1 cellular context compared by ENCODE assay signal in the genomic region with DNA sequence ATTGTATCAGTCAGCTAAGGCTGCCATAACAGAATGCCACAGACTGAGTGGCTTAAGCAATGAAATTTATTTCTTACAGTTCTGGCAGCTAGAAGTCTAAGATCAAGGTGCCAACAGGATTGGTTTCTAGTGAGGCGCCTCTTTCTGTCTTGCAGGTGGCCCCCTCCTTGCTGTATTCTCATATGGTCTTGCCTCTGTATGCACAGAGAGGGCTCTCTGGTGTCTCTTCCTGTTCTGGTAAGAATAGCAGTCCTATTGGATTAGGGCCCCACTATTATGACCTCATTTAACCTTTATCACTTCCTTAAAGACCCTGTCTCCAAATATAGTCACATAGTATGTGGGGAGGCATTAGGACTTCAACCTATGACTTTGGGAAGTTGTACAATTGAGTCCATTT.
TF ChIP-seq lines count a peak whose summit lies in the region.

No MANE protein-coding gene starts in this region.

TF ChIP-seq in WTC11, 78 proteins besides CTCF, POLR2A, EP300 and RAD21 (continued from another document):
- TF ChIP-seq, protein P1, sequence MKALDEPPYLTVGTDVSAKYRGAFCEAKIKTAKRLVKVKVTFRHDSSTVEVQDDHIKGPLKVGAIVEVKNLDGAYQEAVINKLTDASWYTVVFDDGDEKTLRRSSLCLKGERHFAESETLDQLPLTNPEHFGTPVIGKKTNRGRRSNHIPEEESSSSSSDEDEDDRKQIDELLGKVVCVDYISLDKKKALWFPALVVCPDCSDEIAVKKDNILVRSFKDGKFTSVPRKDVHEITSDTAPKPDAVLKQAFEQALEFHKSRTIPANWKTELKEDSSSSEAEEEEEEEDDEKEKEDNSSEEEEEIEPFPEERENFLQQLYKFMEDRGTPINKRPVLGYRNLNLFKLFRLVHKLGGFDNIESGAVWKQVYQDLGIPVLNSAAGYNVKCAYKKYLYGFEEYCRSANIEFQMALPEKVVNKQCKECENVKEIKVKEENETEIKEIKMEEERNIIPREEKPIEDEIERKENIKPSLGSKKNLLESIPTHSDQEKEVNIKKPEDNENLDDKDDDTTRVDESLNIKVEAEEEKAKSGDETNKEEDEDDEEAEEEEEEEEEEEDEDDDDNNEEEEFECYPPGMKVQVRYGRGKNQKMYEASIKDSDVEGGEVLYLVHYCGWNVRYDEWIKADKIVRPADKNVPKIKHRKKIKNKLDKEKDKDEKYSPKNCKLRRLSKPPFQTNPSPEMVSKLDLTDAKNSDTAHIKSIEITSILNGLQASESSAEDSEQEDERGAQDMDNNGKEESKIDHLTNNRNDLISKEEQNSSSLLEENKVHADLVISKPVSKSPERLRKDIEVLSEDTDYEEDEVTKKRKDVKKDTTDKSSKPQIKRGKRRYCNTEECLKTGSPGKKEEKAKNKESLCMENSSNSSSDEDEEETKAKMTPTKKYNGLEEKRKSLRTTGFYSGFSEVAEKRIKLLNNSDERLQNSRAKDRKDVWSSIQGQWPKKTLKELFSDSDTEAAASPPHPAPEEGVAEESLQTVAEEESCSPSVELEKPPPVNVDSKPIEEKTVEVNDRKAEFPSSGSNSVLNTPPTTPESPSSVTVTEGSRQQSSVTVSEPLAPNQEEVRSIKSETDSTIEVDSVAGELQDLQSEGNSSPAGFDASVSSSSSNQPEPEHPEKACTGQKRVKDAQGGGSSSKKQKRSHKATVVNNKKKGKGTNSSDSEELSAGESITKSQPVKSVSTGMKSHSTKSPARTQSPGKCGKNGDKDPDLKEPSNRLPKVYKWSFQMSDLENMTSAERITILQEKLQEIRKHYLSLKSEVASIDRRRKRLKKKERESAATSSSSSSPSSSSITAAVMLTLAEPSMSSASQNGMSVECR (CRISPR knock-in tag; IDR thresholded peaks at IDR 0.05; ENCODE audit: borderline replicate concordance), result no peak
- TF ChIP-seq, protein P2, sequence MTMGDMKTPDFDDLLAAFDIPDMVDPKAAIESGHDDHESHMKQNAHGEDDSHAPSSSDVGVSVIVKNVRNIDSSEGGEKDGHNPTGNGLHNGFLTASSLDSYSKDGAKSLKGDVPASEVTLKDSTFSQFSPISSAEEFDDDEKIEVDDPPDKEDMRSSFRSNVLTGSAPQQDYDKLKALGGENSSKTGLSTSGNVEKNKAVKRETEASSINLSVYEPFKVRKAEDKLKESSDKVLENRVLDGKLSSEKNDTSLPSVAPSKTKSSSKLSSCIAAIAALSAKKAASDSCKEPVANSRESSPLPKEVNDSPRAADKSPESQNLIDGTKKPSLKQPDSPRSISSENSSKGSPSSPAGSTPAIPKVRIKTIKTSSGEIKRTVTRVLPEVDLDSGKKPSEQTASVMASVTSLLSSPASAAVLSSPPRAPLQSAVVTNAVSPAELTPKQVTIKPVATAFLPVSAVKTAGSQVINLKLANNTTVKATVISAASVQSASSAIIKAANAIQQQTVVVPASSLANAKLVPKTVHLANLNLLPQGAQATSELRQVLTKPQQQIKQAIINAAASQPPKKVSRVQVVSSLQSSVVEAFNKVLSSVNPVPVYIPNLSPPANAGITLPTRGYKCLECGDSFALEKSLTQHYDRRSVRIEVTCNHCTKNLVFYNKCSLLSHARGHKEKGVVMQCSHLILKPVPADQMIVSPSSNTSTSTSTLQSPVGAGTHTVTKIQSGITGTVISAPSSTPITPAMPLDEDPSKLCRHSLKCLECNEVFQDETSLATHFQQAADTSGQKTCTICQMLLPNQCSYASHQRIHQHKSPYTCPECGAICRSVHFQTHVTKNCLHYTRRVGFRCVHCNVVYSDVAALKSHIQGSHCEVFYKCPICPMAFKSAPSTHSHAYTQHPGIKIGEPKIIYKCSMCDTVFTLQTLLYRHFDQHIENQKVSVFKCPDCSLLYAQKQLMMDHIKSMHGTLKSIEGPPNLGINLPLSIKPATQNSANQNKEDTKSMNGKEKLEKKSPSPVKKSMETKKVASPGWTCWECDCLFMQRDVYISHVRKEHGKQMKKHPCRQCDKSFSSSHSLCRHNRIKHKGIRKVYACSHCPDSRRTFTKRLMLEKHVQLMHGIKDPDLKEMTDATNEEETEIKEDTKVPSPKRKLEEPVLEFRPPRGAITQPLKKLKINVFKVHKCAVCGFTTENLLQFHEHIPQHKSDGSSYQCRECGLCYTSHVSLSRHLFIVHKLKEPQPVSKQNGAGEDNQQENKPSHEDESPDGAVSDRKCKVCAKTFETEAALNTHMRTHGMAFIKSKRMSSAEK (CRISPR knock-in tag; IDR thresholded peaks at IDR 0.05; ENCODE audit: borderline replicate concordance), result no peak
- TF ChIP-seq, protein P3, sequence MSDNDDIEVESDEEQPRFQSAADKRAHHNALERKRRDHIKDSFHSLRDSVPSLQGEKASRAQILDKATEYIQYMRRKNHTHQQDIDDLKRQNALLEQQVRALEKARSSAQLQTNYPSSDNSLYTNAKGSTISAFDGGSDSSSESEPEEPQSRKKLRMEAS (CRISPR knock-in tag; IDR thresholded peaks at IDR 0.05), result no peak
- TF ChIP-seq, protein P4, sequence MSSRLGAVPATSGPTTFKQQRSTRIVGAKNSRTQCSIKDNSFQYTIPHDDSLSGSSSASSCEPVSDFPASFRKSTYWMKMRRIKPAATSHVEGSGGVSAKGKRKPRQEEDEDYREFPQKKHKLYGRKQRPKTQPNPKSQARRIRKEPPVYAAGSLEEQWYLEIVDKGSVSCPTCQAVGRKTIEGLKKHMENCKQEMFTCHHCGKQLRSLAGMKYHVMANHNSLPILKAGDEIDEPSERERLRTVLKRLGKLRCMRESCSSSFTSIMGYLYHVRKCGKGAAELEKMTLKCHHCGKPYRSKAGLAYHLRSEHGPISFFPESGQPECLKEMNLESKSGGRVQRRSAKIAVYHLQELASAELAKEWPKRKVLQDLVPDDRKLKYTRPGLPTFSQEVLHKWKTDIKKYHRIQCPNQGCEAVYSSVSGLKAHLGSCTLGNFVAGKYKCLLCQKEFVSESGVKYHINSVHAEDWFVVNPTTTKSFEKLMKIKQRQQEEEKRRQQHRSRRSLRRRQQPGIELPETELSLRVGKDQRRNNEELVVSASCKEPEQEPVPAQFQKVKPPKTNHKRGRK (CRISPR knock-in tag; IDR thresholded peaks at IDR 0.05; ENCODE audit: borderline replicate concordance), result no peak
- no peak for TF ChIP-seq CREB1 (CRISPR knock-in tag; IDR thresholded peaks at IDR 0.05)
- TF ChIP-seq, protein P5, sequence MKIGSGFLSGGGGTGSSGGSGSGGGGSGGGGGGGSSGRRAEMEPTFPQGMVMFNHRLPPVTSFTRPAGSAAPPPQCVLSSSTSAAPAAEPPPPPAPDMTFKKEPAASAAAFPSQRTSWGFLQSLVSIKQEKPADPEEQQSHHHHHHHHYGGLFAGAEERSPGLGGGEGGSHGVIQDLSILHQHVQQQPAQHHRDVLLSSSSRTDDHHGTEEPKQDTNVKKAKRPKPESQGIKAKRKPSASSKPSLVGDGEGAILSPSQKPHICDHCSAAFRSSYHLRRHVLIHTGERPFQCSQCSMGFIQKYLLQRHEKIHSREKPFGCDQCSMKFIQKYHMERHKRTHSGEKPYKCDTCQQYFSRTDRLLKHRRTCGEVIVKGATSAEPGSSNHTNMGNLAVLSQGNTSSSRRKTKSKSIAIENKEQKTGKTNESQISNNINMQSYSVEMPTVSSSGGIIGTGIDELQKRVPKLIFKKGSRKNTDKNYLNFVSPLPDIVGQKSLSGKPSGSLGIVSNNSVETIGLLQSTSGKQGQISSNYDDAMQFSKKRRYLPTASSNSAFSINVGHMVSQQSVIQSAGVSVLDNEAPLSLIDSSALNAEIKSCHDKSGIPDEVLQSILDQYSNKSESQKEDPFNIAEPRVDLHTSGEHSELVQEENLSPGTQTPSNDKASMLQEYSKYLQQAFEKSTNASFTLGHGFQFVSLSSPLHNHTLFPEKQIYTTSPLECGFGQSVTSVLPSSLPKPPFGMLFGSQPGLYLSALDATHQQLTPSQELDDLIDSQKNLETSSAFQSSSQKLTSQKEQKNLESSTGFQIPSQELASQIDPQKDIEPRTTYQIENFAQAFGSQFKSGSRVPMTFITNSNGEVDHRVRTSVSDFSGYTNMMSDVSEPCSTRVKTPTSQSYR (CRISPR knock-in tag; IDR thresholded peaks at IDR 0.05), result no peak
- no peak for TF ChIP-seq ATF1 (CRISPR knock-in tag; IDR thresholded peaks at IDR 0.05)
- TF ChIP-seq NR3C1 (CRISPR knock-in tag; conservative IDR thresholded peaks at IDR 0.05; ENCODE audit: low read depth), result no peak
- no peak for TF ChIP-seq TEAD4 (CRISPR knock-in tag; IDR thresholded peaks at IDR 0.05)
- TF ChIP-seq, protein P6, sequence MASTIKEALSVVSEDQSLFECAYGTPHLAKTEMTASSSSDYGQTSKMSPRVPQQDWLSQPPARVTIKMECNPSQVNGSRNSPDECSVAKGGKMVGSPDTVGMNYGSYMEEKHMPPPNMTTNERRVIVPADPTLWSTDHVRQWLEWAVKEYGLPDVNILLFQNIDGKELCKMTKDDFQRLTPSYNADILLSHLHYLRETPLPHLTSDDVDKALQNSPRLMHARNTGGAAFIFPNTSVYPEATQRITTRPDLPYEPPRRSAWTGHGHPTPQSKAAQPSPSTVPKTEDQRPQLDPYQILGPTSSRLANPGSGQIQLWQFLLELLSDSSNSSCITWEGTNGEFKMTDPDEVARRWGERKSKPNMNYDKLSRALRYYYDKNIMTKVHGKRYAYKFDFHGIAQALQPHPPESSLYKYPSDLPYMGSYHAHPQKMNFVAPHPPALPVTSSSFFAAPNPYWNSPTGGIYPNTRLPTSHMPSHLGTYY (CRISPR knock-in tag; IDR thresholded peaks at IDR 0.05), result no peak
